ENCODE assay signal across 8 cellular contexts in genomic region chr10:14604181-14605142, GRCh38.
DNase-seq lines count a peak whose midpoint lies in the region; ATAC-seq and TF ChIP-seq lines count a peak whose summit lies in the region.

No MANE protein-coding gene starts in this region.

- DNase-seq in AG20443 (ENCODE audit: low spot score) = peak; percentile 94
- no peak for DNase-seq in NT2/D1 (ENCODE audit: low read depth, low spot score)
- DNase-seq in activated T-helper 1 cell treated with anti-CD3 and anti-CD28 coated beads, Interleukin-2, amount 50 U/mL, for 16 hours (ENCODE audit: low read depth in 1 of 2, low spot score in 1 of 2) = peak; percentile 56 to 73
- peak; percentile 7 for DNase-seq in esophagus squamous epithelium (lab: John Stamatoyannopoulos, UW)
- DNase-seq in myocyte (ENCODE audit: low read depth) = peak; percentile 89
- DNase-seq in stimulated activated naive B cell treated with anti-CD40 and anti-IgM and Interleukin-4, amounts not matched to agents 10 μg/mL and 1 μg/mL and 100 μg/mL, for 72 hours = peak; percentile 56

- H3K9me3 ChIP-seq in NT2/D1 (ENCODE audit: insufficient read depth, low read length) (no peaks in the 10 kb centered on the region), esophagus squamous epithelium (no peaks in the 10 kb centered on the region)

- no peak for TF ChIP-seq CTCF in esophagus squamous epithelium (IDR thresholded peaks at IDR 0.05)

- intact Hi-C loops in esophagus squamous epithelium (cut with DNase I) = no loop called here

- H3K4me3 ChIP-seq in NT2/D1 (ENCODE audit: insufficient read length, low read depth) (peak overlapping the region; percentile 71), esophagus squamous epithelium (peak overlapping the region; percentile 48 to 73 (median 68))

- H3K36me3 ChIP-seq in NT2/D1 (ENCODE audit: insufficient read depth, insufficient read length, low read length) = peaks cover 21% of the 10 kb centered on the region
- H3K36me3 ChIP-seq in esophagus squamous epithelium = no peaks in the 10 kb centered on the region

- H3K27ac ChIP-seq in esophagus squamous epithelium = peak overlapping the region; percentile 74 to 92 (median 88)

- H3K4me1 ChIP-seq in NT2/D1 (ENCODE audit: insufficient read depth, insufficient read length) (no peaks in the 10 kb centered on the region), esophagus squamous epithelium (peaks cover 18 to 43% (median 19%) of the 10 kb centered on the region in 3 donors)

- H3K27me3 Mint-ChIP-seq in stimulated activated naive B cell treated with anti-CD40 and anti-IgM and Interleukin-4, amounts not matched to agents 10 μg/mL and 1 μg/mL and 100 μg/mL, for 72 hours = no peaks in the 10 kb centered on the region

- 1% methylated on average over 19 to 30 of the region's 94 CpGs for WGBS in esophagus squamous epithelium, 2 donors

- peaks cover 56 to 81% of the 10 kb centered on the region in 2 donors for H3K4me1 Mint-ChIP-seq in stimulated activated naive B cell treated with anti-CD40 and anti-IgM and Interleukin-4, amounts not matched to agents 10 μg/mL and 1 μg/mL and 100 μg/mL, for 72 hours

- in situ Hi-C loops in GM18951 (cut with MboI; ENCODE audit: low sequenced_read_pairs, unreplicated experiment) = loop anchor here (5.0 kb wide), 1 partner anchor 43 kb away; no protein-coding TSS in a partner anchor

- H3K9me3 Mint-ChIP-seq in stimulated activated naive B cell treated with anti-CD40 and anti-IgM and Interleukin-4, amounts not matched to agents 10 μg/mL and 1 μg/mL and 100 μg/mL, for 72 hours = peaks cover 2 to 3% of the 10 kb centered on the region in 2 donors

- peak; percentile 95 for TF ChIP-seq POLR2A in GM18951 (IDR thresholded peaks at IDR 0.05; ENCODE audit: extremely low read depth, insufficient read depth, insufficient read length)
- peak in 2 of 4 donors; percentile 34 to 88 for TF ChIP-seq POLR2A in esophagus squamous epithelium (IDR thresholded peaks at IDR 0.05)

- peak overlapping the region; percentile 88 for H3K27ac Mint-ChIP-seq in stimulated activated naive B cell treated with anti-CD40 and anti-IgM and Interleukin-4, amounts not matched to agents 10 μg/mL and 1 μg/mL and 100 μg/mL, for 72 hours

- ATAC-seq in HG03159 (IDR thresholded peaks at IDR 0.05; ENCODE audit: unreplicated experiment) = peak; percentile 36
- ATAC-seq in stimulated activated naive B cell treated with anti-CD40 and anti-IgM and Interleukin-4, amounts not matched to agents 10 μg/mL and 1 μg/mL and 100 μg/mL, for 72 hours (replicated peaks) = peak; percentile 45 to 63

- H3K9ac ChIP-seq in NT2/D1 (ENCODE audit: insufficient read length, low read depth) = peak overlapping the region; percentile 50

- H3K4me3 Mint-ChIP-seq in stimulated activated naive B cell treated with anti-CD40 and anti-IgM and Interleukin-4, amounts not matched to agents 10 μg/mL and 1 μg/mL and 100 μg/mL, for 72 hours = peak overlapping the region; percentile 83 to 90

- H3K36me3 Mint-ChIP-seq in stimulated activated naive B cell treated with anti-CD40 and anti-IgM and Interleukin-4, amounts not matched to agents 10 μg/mL and 1 μg/mL and 100 μg/mL, for 72 hours = peaks cover 20 to 30% of the 10 kb centered on the region in 2 donors

- H3K27me3 ChIP-seq in NT2/D1 (ENCODE audit: insufficient read depth, insufficient read length) (peaks cover 24% of the 10 kb centered on the region), esophagus squamous epithelium (no peaks in the 10 kb centered on the region)
